Comparison of ENCODE assay signal across 8 cellular contexts in the genomic region with DNA sequence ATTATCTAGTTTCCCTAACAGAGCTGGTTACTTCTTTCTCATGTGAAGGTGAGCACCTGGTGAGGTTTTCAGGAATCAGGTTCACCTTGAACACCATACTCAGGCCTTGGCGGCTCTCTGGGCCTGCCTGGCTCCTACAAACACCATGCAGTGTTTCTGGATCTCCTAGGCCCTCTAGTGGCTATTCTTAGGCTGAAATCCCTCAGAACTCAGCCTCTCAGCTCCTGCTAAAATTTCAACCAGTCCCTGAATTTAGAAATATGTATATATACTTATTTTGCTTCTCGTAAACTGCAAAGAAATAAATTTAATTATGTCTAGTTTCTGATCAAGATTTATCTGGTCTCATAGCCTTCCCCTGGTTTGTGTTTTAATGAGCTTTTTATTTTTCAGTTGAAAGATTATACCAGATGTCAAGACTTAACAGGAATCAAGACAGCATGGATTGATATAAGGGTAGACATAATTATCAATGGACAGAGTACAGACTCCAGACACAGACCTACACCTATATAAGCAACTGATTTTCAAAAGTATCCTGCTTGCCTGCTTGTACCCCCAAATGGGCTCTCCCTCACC. TPM values are rescaled to one million over a fixed set of nuclear protein-coding genes. Genes with fewer than 3 reads are reported as not detected.
DNase-seq lines count a peak whose midpoint lies in the region; ATAC-seq and TF ChIP-seq lines count a peak whose summit lies in the region.

No MANE protein-coding gene starts in this region.

- H3K9ac ChIP-seq in neural progenitor cell: no peak overlapping the region

- H3K36me3 Mint-ChIP-seq in neural progenitor cell: no peaks in the 10 kb centered on the region

- no peak overlapping the region for H3K4me3 Mint-ChIP-seq in neural progenitor cell

- H3K4me2 ChIP-seq in neural progenitor cell: no peak overlapping the region

- no peaks in the 10 kb centered on the region for H3K27me3 ChIP-seq in WERI-Rb-1 (ENCODE audit: insufficient read depth, low read depth, severe bottlenecking)
- no peaks in the 10 kb centered on the region for H3K27me3 ChIP-seq in neural progenitor cell

- no peaks in the 10 kb centered on the region for H4K20me1 ChIP-seq in neural progenitor cell (ENCODE audit: low read depth)

- H3K36me3 ChIP-seq in WERI-Rb-1: no peaks in the 10 kb centered on the region
- no peaks in the 10 kb centered on the region for H3K36me3 ChIP-seq in neural progenitor cell

- no peaks in the 10 kb centered on the region for H3K79me2 ChIP-seq in neural progenitor cell (ENCODE audit: low read depth)

- H3K4me3 ChIP-seq in WERI-Rb-1 (ENCODE audit: low read depth, low read length) (no peak overlapping the region), neural progenitor cell (no peak overlapping the region)

- TF ChIP-seq CTCF in WERI-Rb-1 (IDR thresholded peaks at IDR 0.05; ENCODE audit: low read depth, low read length): peak; percentile 75
- TF ChIP-seq CTCF in neural progenitor cell (IDR thresholded peaks at IDR 0.05): peak; percentile 82

- H3K9me3 Mint-ChIP-seq in neural progenitor cell: no peaks in the 10 kb centered on the region

- no peak overlapping the region for H2AFZ ChIP-seq in neural progenitor cell (replicated peaks)

- no peaks in the 10 kb centered on the region for H3K27me3 Mint-ChIP-seq in neural progenitor cell (ENCODE audit: insufficient read depth, low read depth)

- peaks cover 3% of the 10 kb centered on the region for H3K4me1 Mint-ChIP-seq in neural progenitor cell

- H3F3A ChIP-seq in neural progenitor cell (ENCODE audit: low read depth): no peaks in the 10 kb centered on the region

- H3K27ac Mint-ChIP-seq in neural progenitor cell: no peak overlapping the region

- H3K27ac ChIP-seq in WERI-Rb-1 (no peak overlapping the region), neural progenitor cell (no peak overlapping the region)

- no peaks in the 10 kb centered on the region for H3K4me1 ChIP-seq in neural progenitor cell

- H3K9me3 ChIP-seq in WERI-Rb-1 (ENCODE audit: severe bottlenecking) (no peaks in the 10 kb centered on the region), neural progenitor cell (ENCODE audit: low read depth) (no peaks in the 10 kb centered on the region)

- ATAC-seq in HG02678 (IDR thresholded peaks at IDR 0.05; ENCODE audit: unreplicated experiment): peak; percentile 69
- ATAC-seq in HG02973 (IDR thresholded peaks at IDR 0.05; ENCODE audit: unreplicated experiment): no peak

- DNase-seq in activated T-cell treated with anti-CD3 and anti-CD28 coated beads, Interleukin-2, amount 50 U/mL, for 1 hour: peak; percentile 15
- no peak for DNase-seq in activated T-cell treated with anti-CD3 and anti-CD28 coated beads for 4 hours
- peak; percentile 54 for DNase-seq in NCI-H146 treated with DMSO at 0.1 percent for 48 hours (lab: John Stamatoyannopoulos, UW; ENCODE audit: unreplicated experiment)
- DNase-seq in WERI-Rb-1: peak; percentile 35
- DNase-seq in fibroblast of gingiva (ENCODE audit: low read depth): peak; percentile 55
- peak; percentile 75 for DNase-seq in neural progenitor cell (ENCODE audit: low spot score)

RNA-seq across cellular contexts. Expression of a gene that starts 55.9 kb away (rescaled TPM):
- total RNA-seq in neural progenitor cell (ENCODE audit: low replicate concordance): 4.2 and 8.3 TPM in 2 replicates
